ENCODE assay signal across 8 cellular contexts in genomic region chr15:59105839-59106238, GRCh38. TPM values are rescaled to one million over a fixed set of nuclear protein-coding genes. Genes with fewer than 3 reads are reported as not detected.
DNase-seq lines count a peak whose midpoint lies in the region; ATAC-seq and TF ChIP-seq lines count a peak whose summit lies in the region.

No MANE protein-coding gene starts in this region.

- H3K27ac ChIP-seq in ACC112 (ENCODE audit: low read depth, low read length) (peak overlapping the region; percentile 68), tibial artery (no peak overlapping the region)

- DNase-seq in HEK293T (ENCODE audit: extremely low spot score) (peak; percentile 5), kidney epithelial cell (ENCODE audit: low read depth) (no peak), NCI-H345 treated with DMSO at 0.1 percent for 48 hours (lab: John Stamatoyannopoulos, UW; ENCODE audit: unreplicated experiment) (no peak), tibial artery (no peak)
- no peak for DNase-seq in activated CD8-positive, alpha-beta T cell treated with anti-CD3 and anti-CD28 coated beads for 36 hours

- H3K4me1 ChIP-seq in ACC112 (ENCODE audit: control insufficient read depth, insufficient read depth, low read length, unreplicated experiment) = peaks cover 8% of the 10 kb centered on the region
- peaks cover 0 to 13% (median 9%) of the 10 kb centered on the region in 4 donors for H3K4me1 ChIP-seq in tibial artery

- H3K36me3 ChIP-seq in ACC112 (ENCODE audit: insufficient read depth, low read length) (peaks cover 20% of the 10 kb centered on the region), kidney epithelial cell (ENCODE audit: control insufficient read depth, insufficient read depth, low read length) (no peaks in the 10 kb centered on the region), tibial artery (no peaks in the 10 kb centered on the region)

- peaks cover 23% of the 10 kb centered on the region for H3K36me3 Mint-ChIP-seq in activated CD8-positive, alpha-beta T cell treated with anti-CD3 and anti-CD28 coated beads for 36 hours (ENCODE audit: low read depth)

- peaks cover 38% of the 10 kb centered on the region for H3K79me2 ChIP-seq in ACC112 (ENCODE audit: control insufficient read depth, insufficient read depth, low read length, unreplicated experiment)

- H3K4me3 ChIP-seq in ACC112 (ENCODE audit: low read depth, low read length) (peak overlapping the region; percentile 90), kidney epithelial cell (ENCODE audit: low read depth, low read length) (peak overlapping the region; percentile 73), tibial artery (peak overlapping the region in 1 of 2 donors; percentile 65)

- POLR2A ChIA-PET in HEK293T (lab: Yijun Ruan, JAX) = no interaction called here
- POLR2A ChIA-PET in activated CD8-positive, alpha-beta T cell treated with anti-CD3 and anti-CD28 coated beads for 36 hours (lab: Charles Lee) = no interaction called here

- H3K9me3 ChIP-seq in tibial artery = no peaks in the 10 kb centered on the region

- H3K9me3 Mint-ChIP-seq in activated CD8-positive, alpha-beta T cell treated with anti-CD3 and anti-CD28 coated beads for 36 hours = no peaks in the 10 kb centered on the region

- peak overlapping the region; percentile 82 for H3K4me3 Mint-ChIP-seq in activated CD8-positive, alpha-beta T cell treated with anti-CD3 and anti-CD28 coated beads for 36 hours

- no peak for ATAC-seq in activated CD8-positive, alpha-beta T cell treated with anti-CD3 and anti-CD28 coated beads for 36 hours
- no peak for ATAC-seq in GM19452 (IDR thresholded peaks at IDR 0.05; ENCODE audit: unreplicated experiment)
- ATAC-seq in HG02973 (IDR thresholded peaks at IDR 0.05; ENCODE audit: unreplicated experiment) = no peak

- H3K27ac Mint-ChIP-seq in activated CD8-positive, alpha-beta T cell treated with anti-CD3 and anti-CD28 coated beads for 36 hours = peak overlapping the region; percentile 97

- intact Hi-C loops in activated CD8-positive, alpha-beta T cell treated with anti-CD3 and anti-CD28 coated beads for 36 hours (cut with micrococcal nuclease) = no loop called here
- intact Hi-C loops in tibial artery (cut with DNase I; ENCODE audit: low total_unique reads) = no loop called here

- H3K27me3 Mint-ChIP-seq in activated CD8-positive, alpha-beta T cell treated with anti-CD3 and anti-CD28 coated beads for 36 hours = no peaks in the 10 kb centered on the region

- H3K27me3 ChIP-seq in ACC112 (ENCODE audit: insufficient read depth, low read length) = no peaks in the 10 kb centered on the region
- H3K27me3 ChIP-seq in kidney epithelial cell (ENCODE audit: control insufficient read depth, insufficient read depth, low read length) = no peaks in the 10 kb centered on the region
- H3K27me3 ChIP-seq in tibial artery = no peaks in the 10 kb centered on the region

- CTCF ChIA-PET in HEK293T (lab: Yijun Ruan, JAX) = interaction anchor here (0.7 to 1.8 kb wide), 2 partner anchors 9 to 423 kb away, joined by 3 to 5 read pairs; no protein-coding TSS in a partner anchor
- CTCF ChIA-PET in activated CD8-positive, alpha-beta T cell treated with anti-CD3 and anti-CD28 coated beads for 36 hours (lab: Charles Lee) = interaction anchor here (0.6 kb wide), 1 partner anchor 79 kb away, joined by 3 read pairs; no protein-coding TSS in a partner anchor

- no peak for TF ChIP-seq CTCF in activated CD8-positive, alpha-beta T cell treated with anti-CD3 and anti-CD28 coated beads for 36 hours (IDR thresholded peaks at IDR 0.05)
- peak; percentile 45 for TF ChIP-seq CTCF in kidney epithelial cell (IDR thresholded peaks at IDR 0.05; ENCODE audit: insufficient read depth, low read length, poor library complexity, severe bottlenecking)
- TF ChIP-seq CTCF in tibial artery (IDR thresholded peaks at IDR 0.05) = no peak

- H3K4me1 Mint-ChIP-seq in activated CD8-positive, alpha-beta T cell treated with anti-CD3 and anti-CD28 coated beads for 36 hours (ENCODE audit: low read depth) = peaks cover 11% of the 10 kb centered on the region

- peak overlapping the region; percentile 75 for H2AFZ ChIP-seq in ACC112 (ENCODE audit: low read length, unreplicated experiment)

TF ChIP-seq in HEK293T, 16 proteins besides CTCF, POLR2A, EP300 and RAD21:
- TF ChIP-seq FOXA1 (IDR thresholded peaks at IDR 0.05) (no peak), BHLHE40 (IDR thresholded peaks at IDR 0.05; ENCODE audit: borderline replicate concordance) (no peak), HDGF (IDR thresholded peaks at IDR 0.05; ENCODE audit: borderline replicate concordance) (no peak), ZNF384 (IDR thresholded peaks at IDR 0.05) (no peak)

RNA-seq across cellular contexts. Expression of gene CCNB2, which starts 0.9 kb away (rescaled TPM):
- 10 to 100 TPM; 61.9 to 64.4 TPM for total RNA-seq in activated CD8-positive, alpha-beta T cell treated with anti-CD3 and anti-CD28 coated beads for 36 hours
- 12.8 and 15.8 TPM in 2 replicates for total RNA-seq in kidney epithelial cell
